In the genomic region with DNA sequence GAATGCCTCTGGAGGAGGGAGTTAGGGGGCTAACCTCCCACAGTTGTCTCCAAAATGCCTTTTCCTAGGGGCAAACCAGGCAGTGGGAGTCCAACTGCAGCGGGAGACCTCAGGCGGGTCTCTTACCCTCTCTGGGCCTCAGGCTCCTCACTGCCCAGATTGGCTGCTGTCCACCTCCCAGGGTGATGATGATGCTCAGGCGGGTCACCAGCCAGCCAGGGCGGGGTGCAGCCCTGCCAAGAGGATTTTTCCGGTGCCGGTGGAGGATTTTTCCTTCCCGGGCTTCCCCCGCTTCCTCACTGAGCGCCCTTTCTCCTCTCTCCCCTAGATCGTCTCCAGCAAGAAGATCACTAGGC, we compare ENCODE assay signal across 21 cellular contexts. TPM values are rescaled to one million over a fixed set of nuclear protein-coding genes. Genes with fewer than 3 reads are reported as not detected.
DNase-seq lines count a peak whose midpoint lies in the region; ATAC-seq and TF ChIP-seq lines count a peak whose summit lies in the region.
"Had no signal": no experiment of that assay in that cellular context is flagged by ENCODE, and none has a peak within 500 bp of the region (broad histone marks: within the 10 kb centered on the region; RNA-seq: fewer than 3 reads in every experiment).

No MANE protein-coding gene starts in this region.

- H4K91ac ChIP-seq in neuronal stem cell (ENCODE audit: low read depth, low read length, poor library complexity), result no peak overlapping the region

- no peak overlapping the region for H2AFZ ChIP-seq in GM23248
- peak overlapping the region; percentile 81 for H2AFZ ChIP-seq in neuronal stem cell (ENCODE audit: low read length)

- H3K79me1 ChIP-seq in neuronal stem cell (ENCODE audit: low read depth, low read length), result no peaks in the 10 kb centered on the region

- H3K23ac ChIP-seq in neuronal stem cell (ENCODE audit: low read depth, low read length, poor library complexity), result no peak overlapping the region

- H3K4me3 ChIP-seq in GM23248 (no peak overlapping the region), endodermal cell (ENCODE audit: low read length) (no peak overlapping the region), neuronal stem cell (ENCODE audit: low read length in 2 of 2) (no peak overlapping the region)
- H3K4me3 ChIP-seq: heart left ventricle had no signal

- 74 to 75% methylated on average over 10 of the region's 10 CpGs for WGBS in GM23248 (ENCODE audit: low coverage in 1 of 2, low lambda C conversion rate in 2 of 2, missing lambda C conversion rate in 2 of 2), 2 experiments
- 79 to 81% methylated on average over 4 to 10 of the region's 10 CpGs for WGBS in endodermal cell (ENCODE audit: insufficient coverage in 1 of 2, insufficient read length in 1 of 2), 2 experiments
- no CpG with 5 or more reads among the region's 10 CpGs for WGBS in neuronal stem cell (ENCODE audit: extremely low coverage in 2 of 2, insufficient read length in 2 of 2, insufficient replicate concordance in 1 of 2), 2 donors

- H3K27me3 ChIP-seq in GM23248 (replicated peaks; ENCODE audit: insufficient read depth), result no peaks in the 10 kb centered on the region
- no peaks in the 10 kb centered on the region for H3K27me3 ChIP-seq in endodermal cell (ENCODE audit: control insufficient read depth, insufficient read depth, low read length, poor library complexity, severe bottlenecking)
- no peaks in the 10 kb centered on the region for H3K27me3 ChIP-seq in neuronal stem cell (ENCODE audit: control insufficient read depth in 3 of 3, insufficient read depth in 3 of 3, low read depth in 1 of 3, low read length in 3 of 3)
- H3K27me3 ChIP-seq: heart left ventricle had no signal

- no peaks in the 10 kb centered on the region for H3K9me3 ChIP-seq in GM23248 (ENCODE audit: low read depth)
- no peaks in the 10 kb centered on the region for H3K9me3 ChIP-seq in endodermal cell (ENCODE audit: control insufficient read depth, low read length)
- no peaks in the 10 kb centered on the region for H3K9me3 ChIP-seq in neuronal stem cell (replicated peaks in 1 of 2; ENCODE audit: control insufficient read depth in 2 of 2, insufficient read depth in 1 of 2, low read depth in 1 of 2, low read length in 2 of 2)
- H3K9me3 ChIP-seq: heart left ventricle had no signal

- H3K36me3 ChIP-seq in GM23248 (ENCODE audit: low read depth) (no peaks in the 10 kb centered on the region), endodermal cell (ENCODE audit: control insufficient read depth, insufficient read depth, low read length) (peaks cover 6% of the 10 kb centered on the region), neuronal stem cell (replicated peaks in 1 of 2; ENCODE audit: control insufficient read depth in 2 of 2, insufficient read depth in 2 of 2, low read length in 2 of 2) (peaks cover 0 to 55% of the 10 kb centered on the region in 2 donors)
- H3K36me3 ChIP-seq: WERI-Rb-1 had no signal

- H3K27me3 Mint-ChIP-seq in endodermal cell (ENCODE audit: insufficient read depth), result no peaks in the 10 kb centered on the region
- H3K27me3 Mint-ChIP-seq: central memory CD8-positive, alpha-beta T cell; IgD-negative memory B cell; T-helper 17 cell had no signal

- DNase-seq in GM23248, result peak; percentile 19
- DNase-seq in endodermal cell, result no peak
- DNase-seq in neuronal stem cell (ENCODE audit: low spot score), result no peak
- no peak for DNase-seq in putamen (ENCODE audit: low spot score)
- DNase-seq in iPS-NIHi7 (ENCODE audit: extremely low spot score), result no peak
- no peak for DNase-seq in activated T-cell treated with anti-CD3 and anti-CD28 coated beads, Interleukin-2, amount 50 U/mL, for 48 hours
- DNase-seq in stimulated activated CD8-positive, alpha-beta memory T cell treated with anti-CD3 and anti-CD28 coated beads, Interleukin-4, amount 100 ng/mL, for 48 hours, result no peak
- DNase-seq: activated CD4-positive, alpha-beta T cell treated with anti-CD3 and anti-CD28 coated beads, Interleukin-2, amount 50 U/mL, for 4 hours; activated gamma-delta T cell; effector memory CD4-positive, alpha-beta T cell; HFFc6; MM.1S; stimulated activated CD4-positive, alpha-beta T cell treated with anti-CD3 and anti-CD28 coated beads, Interleukin-15, amount 100 ng/mL, for 24 hours; T-helper 17 cell; WERI-Rb-1 had no signal

- no peak overlapping the region for H3K27ac ChIP-seq in GM23248
- H3K27ac ChIP-seq in endodermal cell (ENCODE audit: low read depth, low read length), result peak overlapping the region; percentile 93
- peak overlapping the region; percentile 94 for H3K27ac ChIP-seq in neuronal stem cell (replicated peaks; ENCODE audit: low read length)
- H3K27ac ChIP-seq: C4-2B, HL-60, WERI-Rb-1 had no signal

- H3K4me2 ChIP-seq in GM23248 (ENCODE audit: unreplicated experiment), result no peak overlapping the region
- H3K4me2 ChIP-seq in neuronal stem cell (ENCODE audit: insufficient read depth, low read length, poor library complexity, severe bottlenecking), result peak overlapping the region; percentile 31

- no peak overlapping the region for H3K4me3 Mint-ChIP-seq in endodermal cell
- H3K4me3 Mint-ChIP-seq: central memory CD8-positive, alpha-beta T cell; HFFc6; IgD-negative memory B cell; T-helper 17 cell had no signal

- H2BK120ac ChIP-seq in neuronal stem cell (ENCODE audit: low read depth, low read length), result peak overlapping the region; percentile 82

- peak overlapping the region; percentile 92 for H3K18ac ChIP-seq in neuronal stem cell (ENCODE audit: low read length)

- no peaks in the 10 kb centered on the region for H3K9me3 Mint-ChIP-seq in endodermal cell
- H3K9me3 Mint-ChIP-seq: central memory CD8-positive, alpha-beta T cell; HFFc6; IgD-negative memory B cell had no signal

- TF ChIP-seq CTCF in endodermal cell (conservative IDR thresholded peaks at IDR 0.05), result no peak

- H3K4ac ChIP-seq in neuronal stem cell (ENCODE audit: low read length), result no peak overlapping the region

- no peaks in the 10 kb centered on the region for H3K79me2 ChIP-seq in GM23248 (ENCODE audit: insufficient read depth)

- H3K27ac Mint-ChIP-seq in endodermal cell, result no peak overlapping the region
- H3K27ac Mint-ChIP-seq: HFFc6, IgD-negative memory B cell, T-helper 17 cell had no signal

- ATAC-seq in SK-N-SH treated with all-trans-retinoic acid at 6 μM for 48 hours, result peak; percentile 31
- ATAC-seq: T-helper 17 cell had no signal

- H3K9ac ChIP-seq in GM23248 (no peak overlapping the region), endodermal cell (ENCODE audit: extremely low read depth, low read length, poor library complexity, severe bottlenecking) (no peak overlapping the region), neuronal stem cell (ENCODE audit: low read depth, low read length, poor library complexity) (no peak overlapping the region)

- no peak overlapping the region for H3K14ac ChIP-seq in neuronal stem cell (ENCODE audit: low read length)

- H2AK5ac ChIP-seq in neuronal stem cell (ENCODE audit: low read depth, low read length), result peak overlapping the region; percentile 88

- in situ Hi-C loops in GM23248 (cut with MboI), result no loop called here

- H4K20me1 ChIP-seq in GM23248 (ENCODE audit: insufficient read depth), result no peaks in the 10 kb centered on the region

- H3K36me3 Mint-ChIP-seq in endodermal cell (ENCODE audit: low read depth), result peaks cover 2% of the 10 kb centered on the region
- H3K36me3 Mint-ChIP-seq: IgD-negative memory B cell had no signal

- peak overlapping the region; percentile 91 for H2BK15ac ChIP-seq in neuronal stem cell (ENCODE audit: low read length)

- no peaks in the 10 kb centered on the region for H3F3A ChIP-seq in GM23248 (ENCODE audit: insufficient read depth)

- peaks cover 8% of the 10 kb centered on the region for H3K4me1 Mint-ChIP-seq in endodermal cell
- H3K4me1 Mint-ChIP-seq: central memory CD8-positive, alpha-beta T cell had no signal

- peak overlapping the region; percentile 95 for H2BK5ac ChIP-seq in neuronal stem cell (ENCODE audit: low read length)

- no peaks in the 10 kb centered on the region for H3K9me2 ChIP-seq in GM23248 (ENCODE audit: insufficient read depth)

- H2BK12ac ChIP-seq in neuronal stem cell (ENCODE audit: low read length), result peak overlapping the region; percentile 89

- H4K8ac ChIP-seq in neuronal stem cell (ENCODE audit: low read depth, low read length), result peak overlapping the region; percentile 24

- H3K4me1 ChIP-seq in GM23248 (ENCODE audit: insufficient read depth) (no peaks in the 10 kb centered on the region), endodermal cell (ENCODE audit: control insufficient read depth, insufficient read depth, low read length) (no peaks in the 10 kb centered on the region), neuronal stem cell (ENCODE audit: control insufficient read depth in 2 of 2, insufficient read depth in 1 of 2, low read depth in 1 of 2, low read length in 2 of 2) (peaks cover 20 to 29% of the 10 kb centered on the region in 2 donors)

TF ChIP-seq in SK-N-SH treated with all-trans-retinoic acid at 6 μM for 48 hours, 23 proteins besides CTCF, POLR2A, EP300 and RAD21 (continues in another document):
- TF ChIP-seq ZNF565 (CRISPR knock-in tag; conservative IDR thresholded peaks at IDR 0.05; ENCODE audit: low read depth) (no peak), ZFP3 (CRISPR knock-in tag; IDR thresholded peaks at IDR 0.05) (no peak), PPARA (CRISPR knock-in tag; IDR thresholded peaks at IDR 0.05; ENCODE audit: borderline replicate concordance) (no peak)

RNA-seq across cellular contexts. Expression of a gene that starts 22.7 kb away (rescaled TPM):
- total RNA-seq in GM23248 (2014; rRNA removed; shearing (Covaris generic)), result 7.3 and 13.9 TPM in 2 replicates
- polyA plus RNA-seq in GM23248 (2016; fragmentation: Nextera tagmentation; extraction: Ambion mirVana), result 9.0 and 11.6 TPM in 2 replicates
- total RNA-seq in endodermal cell, result 10 to 100 TPM; 12.3 to 16.6 TPM
- polyA plus RNA-seq in endodermal cell (2013, experiment 1 of 2), result 32.5 TPM
- polyA plus RNA-seq in endodermal cell (2013, experiment 2 of 2), result 39.2 TPM
- 60.5 TPM for polyA plus RNA-seq in neuronal stem cell (2013, experiment 1 of 2)
- 61.7 TPM for polyA plus RNA-seq in neuronal stem cell (2013, experiment 2 of 2)
